In the genomic region with DNA sequence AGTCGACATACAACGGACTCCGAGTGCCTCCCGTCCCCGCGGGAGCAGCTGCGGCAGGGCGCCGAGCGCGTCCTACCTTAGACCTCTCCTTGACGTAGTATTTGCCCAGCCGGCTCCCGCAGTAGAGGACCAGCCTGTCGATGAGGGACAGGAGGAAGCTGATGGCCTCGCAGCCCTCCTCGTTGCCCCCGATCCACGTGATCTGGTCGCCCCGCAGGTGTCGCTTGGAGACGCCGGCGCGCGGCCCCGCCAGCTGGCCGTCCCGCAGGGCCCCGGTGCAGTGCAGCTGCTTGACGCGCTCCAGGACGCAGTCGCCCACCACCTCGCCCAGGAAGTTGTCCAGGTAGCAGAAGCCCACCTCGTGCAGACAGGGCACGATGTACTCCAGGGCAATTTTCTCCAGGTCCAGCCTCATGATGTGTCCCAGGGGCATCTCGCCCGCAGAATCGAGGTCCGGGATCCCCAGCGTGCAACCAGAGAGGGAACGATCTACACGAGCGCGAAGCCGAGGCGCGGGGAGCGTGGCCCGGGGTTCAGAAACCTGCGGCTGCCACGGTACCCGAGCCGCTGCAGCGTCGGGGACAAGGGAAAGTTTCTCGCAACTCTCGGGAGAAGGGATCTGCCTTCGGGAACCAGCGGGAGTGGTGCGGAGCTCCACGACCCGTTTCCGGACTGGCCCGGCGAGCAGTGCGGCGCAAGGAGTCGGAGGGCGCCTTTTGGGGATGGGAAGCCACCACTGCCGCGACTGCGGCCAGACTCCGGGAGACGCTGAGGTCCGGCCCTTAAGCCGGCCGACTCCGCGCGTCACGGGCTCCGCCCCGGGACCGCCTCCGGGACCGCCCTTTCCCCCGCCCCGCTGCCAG, we compare ENCODE assay signal across 8 cellular contexts. TPM values are rescaled to one million over a fixed set of nuclear protein-coding genes. Genes with fewer than 3 reads are reported as not detected.
DNase-seq lines count a peak whose midpoint lies in the region; ATAC-seq and TF ChIP-seq lines count a peak whose summit lies in the region.

TSS of gene EGLN3 (minus strand) at position 755 of the 863 bp plus-strand sequence. CDS start at position 433, 322 bp downstream.

- H3K4me1 Mint-ChIP-seq in stimulated activated memory B cell treated with anti-CD40 and anti-IgM and Interleukin-4, amounts not matched to agents 10 μg/mL and 1 μg/mL and 100 μg/mL, for 72 hours, result no peaks in the 10 kb centered on the region

- no peaks in the 10 kb centered on the region for H3K9me3 ChIP-seq in BE2C

- peak within 1 kb of the TSS; percentile 97 for H3K4me3 ChIP-seq in BE2C (ENCODE audit: low read depth, low read length)

- peaks cover 48% of the 10 kb centered on the region for H3K27me3 Mint-ChIP-seq in stimulated activated memory B cell treated with anti-CD40 and anti-IgM and Interleukin-4, amounts not matched to agents 10 μg/mL and 1 μg/mL and 100 μg/mL, for 72 hours

- peak within 1 kb of the TSS; percentile 69 for H3K4me3 Mint-ChIP-seq in stimulated activated memory B cell treated with anti-CD40 and anti-IgM and Interleukin-4, amounts not matched to agents 10 μg/mL and 1 μg/mL and 100 μg/mL, for 72 hours

- H3K27me3 ChIP-seq in BE2C, result no peaks in the 10 kb centered on the region

- peaks cover 3% of the 10 kb centered on the region for H3K9me3 Mint-ChIP-seq in stimulated activated memory B cell treated with anti-CD40 and anti-IgM and Interleukin-4, amounts not matched to agents 10 μg/mL and 1 μg/mL and 100 μg/mL, for 72 hours

- no peaks in the 10 kb centered on the region for H3K36me3 Mint-ChIP-seq in stimulated activated memory B cell treated with anti-CD40 and anti-IgM and Interleukin-4, amounts not matched to agents 10 μg/mL and 1 μg/mL and 100 μg/mL, for 72 hours

- peaks cover 10% of the 10 kb centered on the region for H3K36me3 ChIP-seq in BE2C

- peak; percentile 95 for ATAC-seq in GM19025 (IDR thresholded peaks at IDR 0.05; ENCODE audit: low read depth, unreplicated experiment)
- peak; percentile 82 for ATAC-seq in HG03196 (IDR thresholded peaks at IDR 0.05; ENCODE audit: unreplicated experiment)
- peak; percentile 96 for ATAC-seq in esophagus mucosa
- peak; percentile 50 for ATAC-seq in stimulated activated memory B cell treated with anti-CD40 and anti-IgM and Interleukin-4, amounts not matched to agents 10 μg/mL and 1 μg/mL and 100 μg/mL, for 72 hours

- peaks cover 24% of the 10 kb centered on the region for H3K4me1 ChIP-seq in BE2C

- H3K27ac Mint-ChIP-seq in stimulated activated memory B cell treated with anti-CD40 and anti-IgM and Interleukin-4, amounts not matched to agents 10 μg/mL and 1 μg/mL and 100 μg/mL, for 72 hours, result no peak within 1 kb of the TSS

- DNase-seq in BE2C (peak; percentile 96), NCI-H69 (lab: John Stamatoyannopoulos, UW) (peak; percentile 96), activated T-cell treated with anti-CD3 and anti-CD28 coated beads for 48 hours (ENCODE audit: low read depth) (peak; percentile 65), mucosa of gallbladder (ENCODE audit: low spot score) (peak; percentile 92)

- no peak for TF ChIP-seq CTCF in BE2C (IDR thresholded peaks at IDR 0.05; ENCODE audit: low read depth, low read length)

RNA-seq across cellular contexts. Expression of gene EGLN3, which starts in this region (rescaled TPM):
- 16.5 TPM for polyA plus RNA-seq in BE2C (2012; ENCODE audit: insufficient read depth, insufficient read length, low read depth)
- 33.8 TPM for total RNA-seq in esophagus mucosa
- 51.5 TPM for total RNA-seq in mucosa of gallbladder

Comparison
In these comparisons a context has a peak if more than half of its experiments do, and no peak if none do; other contexts are left out.
1. Peak in every context shown above with its lines: DNase-seq, ATAC-seq and H3K4me3 ChIP-seq.